ENCODE assay signal across 25 cellular contexts in the genomic region with DNA sequence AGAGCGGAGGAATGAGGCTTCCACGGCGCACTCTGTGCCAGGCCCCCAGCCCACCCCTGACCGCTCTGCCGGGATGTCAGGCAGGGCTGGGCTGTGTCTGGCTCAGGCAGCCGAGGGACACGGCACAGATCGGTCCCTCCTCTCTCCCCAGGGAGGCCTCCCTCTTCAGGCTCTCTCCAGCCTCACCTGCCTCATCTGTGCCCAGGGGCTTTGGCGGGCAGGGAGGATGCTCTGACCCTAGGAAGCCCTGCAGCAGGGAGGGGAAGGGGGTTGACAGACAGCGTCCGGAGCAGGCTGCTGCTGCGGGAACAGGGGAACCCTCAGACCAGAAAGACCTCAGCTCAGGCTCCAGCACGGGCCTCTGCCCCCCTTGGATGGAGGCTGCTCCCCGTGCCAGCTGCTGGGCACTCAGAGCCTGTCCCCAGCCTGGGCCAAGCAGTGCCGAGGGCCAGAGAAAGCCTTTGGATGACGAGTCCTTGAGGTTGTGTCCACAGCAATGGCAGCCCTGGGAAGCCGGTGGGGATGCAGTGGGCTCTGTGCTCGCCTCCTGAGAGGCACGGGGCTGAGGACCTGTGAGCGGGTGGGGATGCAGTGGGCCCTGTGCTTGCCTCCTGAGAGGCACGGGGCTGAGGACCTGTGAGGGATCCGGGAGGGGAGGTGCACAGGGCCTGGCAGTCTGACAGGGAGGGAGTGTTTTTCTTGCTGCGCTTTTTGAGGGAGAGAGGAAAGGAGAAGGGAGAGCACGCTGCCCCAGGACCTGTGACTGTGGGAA.
DNase-seq lines count a peak whose midpoint lies in the region; ATAC-seq and TF ChIP-seq lines count a peak whose summit lies in the region.
"Had no signal": no experiment of that assay in that cellular context is flagged by ENCODE, and none has a peak within 500 bp of the region (broad histone marks: within the 10 kb centered on the region; RNA-seq: fewer than 3 reads in every experiment).

No MANE protein-coding gene starts in this region.

- no peak overlapping the region for H3K4me3 Mint-ChIP-seq in activated naive CD8-positive, alpha-beta T cell
- H3K4me3 Mint-ChIP-seq in activated naive CD8-positive, alpha-beta T cell treated with anti-CD3 and anti-CD28 coated beads, Interleukin-2, amount 50 U/mL, for 24 hours = no peak overlapping the region
- H3K4me3 Mint-ChIP-seq: natural killer cell had no signal

- H3K4me1 ChIP-seq in Panc1 (ENCODE audit: control insufficient read depth, insufficient read depth, low read length) (0 out of 2 replicates have a peak, but pooled peaks cover under 1% of the 10 kb centered on the region), mucosa of descending colon (ENCODE audit: low read depth) (peaks cover 2% of the 10 kb centered on the region), upper lobe of left lung (peaks cover 4 to 13% (median 5%) of the 10 kb centered on the region in 4 donors)

- CTCF ChIA-PET in Panc1 (lab: Charles Lee) = no interaction called here

- POLR2A ChIA-PET in Panc1 (lab: Charles Lee) = no interaction called here

- no peak for TF ChIP-seq EP300 in upper lobe of left lung (IDR thresholded peaks at IDR 0.05)

- H3K27ac ChIP-seq in Panc1 (ENCODE audit: low read length) (no peak overlapping the region), upper lobe of left lung (no peak overlapping the region)
- H3K27ac ChIP-seq: brain microvascular endothelial cell, dorsolateral prefrontal cortex, heart right ventricle, lower lobe of right lung, transverse colon had no signal

- intact Hi-C loops in Panc1 (cut with micrococcal nuclease; ENCODE audit: unreplicated experiment) = no loop called here
- intact Hi-C loops in mucosa of descending colon (cut with DNase I, micrococcal nuclease) = no loop called here

- H3K4me3 ChIP-seq in Panc1 (ENCODE audit: low read depth in 2 of 2, low read length in 2 of 2) (no peak overlapping the region), mucosa of descending colon (no peak overlapping the region), upper lobe of left lung (no peak overlapping the region)
- H3K4me3 ChIP-seq: dorsolateral prefrontal cortex, heart right ventricle, lower lobe of right lung, smooth muscle cell, transverse colon had no signal

- peaks cover 3% of the 10 kb centered on the region for H3K27me3 ChIP-seq in Panc1 (ENCODE audit: control insufficient read depth, insufficient read depth, low read length)
- peaks cover 0 to 5% (median 0%) of the 10 kb centered on the region in 4 donors for H3K27me3 ChIP-seq in upper lobe of left lung
- H3K27me3 ChIP-seq: brain microvascular endothelial cell had no signal

- TF ChIP-seq CTCF in Panc1 (IDR thresholded peaks at IDR 0.05) (no peak), mucosa of descending colon (IDR thresholded peaks at IDR 0.05) (no peak), upper lobe of left lung (IDR thresholded peaks at IDR 0.05) (no peak)

- H3K27ac Mint-ChIP-seq in activated naive CD8-positive, alpha-beta T cell = peak overlapping the region; percentile 54
- H3K27ac Mint-ChIP-seq in activated naive CD8-positive, alpha-beta T cell treated with anti-CD3 and anti-CD28 coated beads, Interleukin-2, amount 50 U/mL, for 24 hours = no peak overlapping the region
- H3K27ac Mint-ChIP-seq: natural killer cell had no signal

- 82 to 91% methylated on average over 18 to 24 of the region's 24 CpGs for WGBS in upper lobe of left lung, 2 donors

- no peaks in the 10 kb centered on the region for H3K9me3 Mint-ChIP-seq in activated naive CD8-positive, alpha-beta T cell (ENCODE audit: low read depth)
- H3K9me3 Mint-ChIP-seq in activated naive CD8-positive, alpha-beta T cell treated with anti-CD3 and anti-CD28 coated beads, Interleukin-2, amount 50 U/mL, for 24 hours = peaks cover 3% of the 10 kb centered on the region

- H3K9me3 ChIP-seq in Panc1 (ENCODE audit: control insufficient read depth, insufficient read depth, low read depth, low read length) (no peaks in the 10 kb centered on the region), mucosa of descending colon (no peaks in the 10 kb centered on the region), upper lobe of left lung (peaks cover 0 to 8% (median 2%) of the 10 kb centered on the region in 4 donors)
- H3K9me3 ChIP-seq: lower lobe of right lung, transverse colon had no signal

- peaks cover 2% of the 10 kb centered on the region for H3K36me3 Mint-ChIP-seq in activated naive CD8-positive, alpha-beta T cell
- peaks cover 2% of the 10 kb centered on the region for H3K36me3 Mint-ChIP-seq in activated naive CD8-positive, alpha-beta T cell treated with anti-CD3 and anti-CD28 coated beads, Interleukin-2, amount 50 U/mL, for 24 hours (ENCODE audit: low read depth)

- no peaks in the 10 kb centered on the region for H3K27me3 Mint-ChIP-seq in activated naive CD8-positive, alpha-beta T cell
- peaks cover 2% of the 10 kb centered on the region for H3K27me3 Mint-ChIP-seq in activated naive CD8-positive, alpha-beta T cell treated with anti-CD3 and anti-CD28 coated beads, Interleukin-2, amount 50 U/mL, for 24 hours

- TF ChIP-seq POLR2A in upper lobe of left lung (IDR thresholded peaks at IDR 0.05) = no peak

- BruUV-seq in Panc1 (replicated peaks; lab: Mats Ljungman, UMichigan) = no TSS peak

- peaks cover 22% of the 10 kb centered on the region for H3K4me1 Mint-ChIP-seq in activated naive CD8-positive, alpha-beta T cell (ENCODE audit: low read depth)
- H3K4me1 Mint-ChIP-seq in activated naive CD8-positive, alpha-beta T cell treated with anti-CD3 and anti-CD28 coated beads, Interleukin-2, amount 50 U/mL, for 24 hours = peaks cover 22% of the 10 kb centered on the region

- H3K36me3 ChIP-seq in Panc1 (ENCODE audit: control insufficient read depth, insufficient read depth, low read length) (no peaks in the 10 kb centered on the region), mucosa of descending colon (ENCODE audit: low read depth) (no peaks in the 10 kb centered on the region), upper lobe of left lung (no peaks in the 10 kb centered on the region)
- H3K36me3 ChIP-seq: brain microvascular endothelial cell, heart right ventricle, lower lobe of right lung, transverse colon had no signal

- in situ Hi-C loops in Panc1 (cut with HindIII; ENCODE audit: low pct_unique_long_range_greater_than_20kb, low sequenced_read_pairs) = no loop called here

- DNase-seq in activated naive CD8-positive, alpha-beta T cell treated with anti-CD3 and anti-CD28 coated beads, Interleukin-2, amount 50 U/mL, for 24 hours = no peak
- DNase-seq in Panc1 (ENCODE audit: low read depth, low spot score) (no peak), mucosa of descending colon (no peak), upper lobe of left lung (peak in 1 of 2 donors; percentile 73)
- no peak for DNase-seq in stimulated activated CD4-positive, alpha-beta T cell treated with anti-CD3 and anti-CD28 coated beads, Interleukin-2, amount 100 ng/mL, for 24 hours
- DNase-seq: 8988T; activated CD4-positive, alpha-beta T cell treated with anti-CD3 and anti-CD28 coated beads, Interleukin-2, amount 50 U/mL, for 48 hours; activated naive CD4-positive, alpha-beta T cell; brain microvascular endothelial cell; dorsolateral prefrontal cortex; EL; foreskin melanocyte; heart right ventricle; lower lobe of right lung; natural killer cell; NCI-H1092 treated with DMSO at 0.1 percent for 48 hours; NCI-H187; NCI-H2171 treated with DMSO at 0.1 percent for 48 hours; NCI-H510A; RPMI8226; transverse colon had no signal

- no peak for ATAC-seq in activated naive CD8-positive, alpha-beta T cell treated with anti-CD3 and anti-CD28 coated beads, Interleukin-2, amount 50 U/mL, for 24 hours
- ATAC-seq in Panc1 = peak; percentile 47
- peak; percentile 45 for ATAC-seq in mucosa of descending colon
- peak; percentile 48 to 72 for ATAC-seq in upper lobe of left lung (ENCODE audit: low FRiP score in 2 of 2)
- ATAC-seq in GM18907 (IDR thresholded peaks at IDR 0.05; ENCODE audit: unreplicated experiment) = no peak
- no peak for ATAC-seq in HG03175 (IDR thresholded peaks at IDR 0.05; ENCODE audit: unreplicated experiment)
- ATAC-seq: natural killer cell had no signal

Comparison
In these comparisons a context has a peak if more than half of its experiments do, and no peak if none do; other contexts are left out.
1. ATAC-seq: peak in Panc1 (single experiment), mucosa of descending colon (single experiment) and upper lobe of left lung (2 of 2); none in activated naive CD8-positive, alpha-beta T cell treated with anti-CD3 and anti-CD28 coated beads, Interleukin-2, amount 50 U/mL, for 24 hours (single experiment), GM18907 (single experiment) and HG03175 (single experiment).